In the genomic region with DNA sequence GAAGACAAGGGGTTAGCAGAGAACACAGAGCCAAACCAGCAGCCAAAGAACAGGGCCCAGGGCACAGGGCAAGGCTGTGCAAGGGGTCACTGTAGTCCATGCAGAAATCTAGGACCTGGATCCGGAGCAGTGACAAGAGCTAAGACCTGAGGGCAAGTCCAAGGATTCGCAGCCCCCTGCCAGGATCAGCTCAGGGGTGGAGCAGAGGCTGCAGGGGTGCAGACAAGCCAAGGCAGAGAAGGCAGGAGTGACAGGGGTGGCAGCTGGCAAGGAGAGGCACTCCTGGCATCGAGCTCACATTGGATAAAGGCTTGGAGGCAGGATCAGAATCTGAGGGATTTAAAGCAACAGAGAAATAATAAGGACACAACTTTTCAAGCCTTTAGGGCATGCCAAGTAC, we compare ENCODE assay signal across 24 cellular contexts.
DNase-seq lines count a peak whose midpoint lies in the region; ATAC-seq and TF ChIP-seq lines count a peak whose summit lies in the region.
"Had no signal": no experiment of that assay in that cellular context is flagged by ENCODE, and none has a peak within 500 bp of the region (broad histone marks: within the 10 kb centered on the region; RNA-seq: fewer than 3 reads in every experiment).

No MANE protein-coding gene starts in this region.

- POLR2A ChIA-PET in MCF 10A (lab: Yijun Ruan, JAX) (interaction anchor here (0.7 to 1.3 kb wide), 3 partner anchors 11 to 364 kb away, joined by 3 read pairs; partner anchors contain the start of gene CACUL1), Panc1 (lab: Charles Lee) (no interaction called here)

- H2AFZ ChIP-seq in mammary epithelial cell (ENCODE audit: low read depth, low read length) = peak overlapping the region; percentile 4

- H3K4me1 ChIP-seq in mammary epithelial cell (ENCODE audit: insufficient read depth, low read length) (peaks cover 18% of the 10 kb centered on the region), Panc1 (ENCODE audit: control insufficient read depth, insufficient read depth, low read length) (peaks cover 12% of the 10 kb centered on the region)

- H3K4me3 Mint-ChIP-seq in MCF 10A (ENCODE audit: unreplicated experiment) = no peak overlapping the region
- H3K4me3 Mint-ChIP-seq in stimulated activated effector memory CD8-positive, alpha-beta T cell treated with anti-CD3 and anti-CD28 coated beads, Interleukin-12 subunit alpha, Interleukin-12 subunit beta, amount 100 ng/mL, for 72 hours = no peak overlapping the region
- H3K4me3 Mint-ChIP-seq in activated T-cell treated with anti-CD3 and anti-CD28 coated beads, Interleukin-2, amount 50 U/mL, for 4 hours = no peak overlapping the region
- no peak overlapping the region for H3K4me3 Mint-ChIP-seq in stimulated activated memory B cell treated with anti-CD40 and anti-IgM and Interleukin-4, amounts not matched to agents 10 μg/mL and 1 μg/mL and 100 μg/mL, for 72 hours
- H3K4me3 Mint-ChIP-seq: activated naive CD4-positive, alpha-beta T cell treated with anti-CD3 and anti-CD28 coated beads, Interleukin-2, amount 50 U/mL, for 24 hours; dendritic cell treated with granulocyte-macrophage colony-stimulating factor and Interleukin-4, amounts not matched to agents 40 ng/mL and 50 ng/mL, for 4 days; memory B cell; T-cell had no signal

- in situ Hi-C loops in mammary epithelial cell (cut with MboI; ENCODE audit: low sequenced_read_pairs in 2 of 2) (no loop called here), Panc1 (cut with HindIII; ENCODE audit: low pct_unique_long_range_greater_than_20kb, low sequenced_read_pairs) (no loop called here), brain microvascular endothelial cell (cut with HindIII; ENCODE audit: low pct_ligation_motif_present, low sequenced_read_pairs) (no loop called here)

- BruUV-seq in mammary epithelial cell (replicated peaks; lab: Mats Ljungman, UMichigan) = no TSS peak
- BruUV-seq in MCF 10A (replicated peaks; lab: Mats Ljungman, UMichigan) = no TSS peak
- BruUV-seq in Panc1 (replicated peaks; lab: Mats Ljungman, UMichigan) = no TSS peak

- no peak overlapping the region for H3K4me2 ChIP-seq in mammary epithelial cell (ENCODE audit: insufficient read depth, low read depth, low read length)
- H3K4me2 ChIP-seq: smooth muscle cell had no signal

- H3K27ac Mint-ChIP-seq in MCF 10A (ENCODE audit: low read depth, unreplicated experiment) = no peak overlapping the region
- no peak overlapping the region for H3K27ac Mint-ChIP-seq in stimulated activated effector memory CD8-positive, alpha-beta T cell treated with anti-CD3 and anti-CD28 coated beads, Interleukin-12 subunit alpha, Interleukin-12 subunit beta, amount 100 ng/mL, for 72 hours
- H3K27ac Mint-ChIP-seq in stimulated activated memory B cell treated with anti-CD40 and anti-IgM and Interleukin-4, amounts not matched to agents 10 μg/mL and 1 μg/mL and 100 μg/mL, for 72 hours = no peak overlapping the region
- H3K27ac Mint-ChIP-seq: dendritic cell treated with granulocyte-macrophage colony-stimulating factor and Interleukin-4, amounts not matched to agents 40 ng/mL and 50 ng/mL, for 4 days; memory B cell; T-cell had no signal

- H3K27ac ChIP-seq in mammary epithelial cell (ENCODE audit: insufficient read depth, low read depth, low read length) (no peak overlapping the region), Panc1 (ENCODE audit: low read length) (no peak overlapping the region), brain microvascular endothelial cell (no peak overlapping the region)
- H3K27ac ChIP-seq: thoracic aorta had no signal

- H4K20me1 ChIP-seq in mammary epithelial cell (ENCODE audit: insufficient read depth, low read length) = no peaks in the 10 kb centered on the region

- dilution Hi-C loops in mammary epithelial cell (cut with HindIII; ENCODE audit: low sequenced_read_pairs) = no loop called here

- no peaks in the 10 kb centered on the region for H3K27me3 Mint-ChIP-seq in MCF 10A (ENCODE audit: insufficient read depth, unreplicated experiment)
- H3K27me3 Mint-ChIP-seq in activated T-cell treated with anti-CD3 and anti-CD28 coated beads, Interleukin-2, amount 50 U/mL, for 4 hours (ENCODE audit: low read depth) = peaks cover 16% of the 10 kb centered on the region
- peaks cover 50% of the 10 kb centered on the region for H3K27me3 Mint-ChIP-seq in stimulated activated memory B cell treated with anti-CD40 and anti-IgM and Interleukin-4, amounts not matched to agents 10 μg/mL and 1 μg/mL and 100 μg/mL, for 72 hours

- intact Hi-C loops in mammary epithelial cell (cut with micrococcal nuclease) (no loop called here), MCF 10A (cut with micrococcal nuclease) (no loop called here), Panc1 (cut with micrococcal nuclease; ENCODE audit: unreplicated experiment) (no loop called here)

- DNase-seq in mammary epithelial cell = no peak
- DNase-seq in MCF 10A (ENCODE audit: unreplicated experiment) = no peak
- no peak for DNase-seq in Panc1 (ENCODE audit: low read depth, low spot score)
- DNase-seq in islet precursor cell = peak; percentile 47
- DNase-seq in stimulated activated effector memory CD8-positive, alpha-beta T cell treated with anti-CD3 and anti-CD28 coated beads, Interleukin-12 subunit alpha, Interleukin-12 subunit beta, amount 100 ng/mL, for 72 hours (ENCODE audit: low spot score in 2 of 2) = no peak
- DNase-seq in activated T-cell treated with anti-CD3 and anti-CD28 coated beads, Interleukin-2, amount 50 U/mL, for 4 hours = no peak
- DNase-seq in brain microvascular endothelial cell = no peak
- DNase-seq: Calu3; caudate nucleus; kidney glomerular epithelial cell; NCI-H1092 treated with DMSO at 0.1 percent for 48 hours; NCI-H2081; NK-92 treated with Interleukin-12 subunit alpha and Interleukin-12 subunit beta, amount 100 ng/mL, for 24 hours; nucleus accumbens; stimulated activated CD4-positive, alpha-beta T cell treated with anti-CD3 and anti-CD28 coated beads, Interleukin-2, amount 100 ng/mL, for 48 hours; stimulated activated naive CD4-positive, alpha-beta T cell; T-cell had no signal

- H3K9me3 ChIP-seq in mammary epithelial cell (replicated peaks; ENCODE audit: insufficient read depth, low read length) = no peaks in the 10 kb centered on the region
- H3K9me3 ChIP-seq in Panc1 (ENCODE audit: control insufficient read depth, insufficient read depth, low read depth, low read length) = no peaks in the 10 kb centered on the region
- H3K9me3 ChIP-seq: SJCRH30, thoracic aorta had no signal

- peaks cover 11% of the 10 kb centered on the region for H3K4me1 Mint-ChIP-seq in MCF 10A (ENCODE audit: insufficient read depth, unreplicated experiment)
- no peaks in the 10 kb centered on the region for H3K4me1 Mint-ChIP-seq in stimulated activated effector memory CD8-positive, alpha-beta T cell treated with anti-CD3 and anti-CD28 coated beads, Interleukin-12 subunit alpha, Interleukin-12 subunit beta, amount 100 ng/mL, for 72 hours
- no peaks in the 10 kb centered on the region for H3K4me1 Mint-ChIP-seq in activated T-cell treated with anti-CD3 and anti-CD28 coated beads, Interleukin-2, amount 50 U/mL, for 4 hours (ENCODE audit: low read depth)
- H3K4me1 Mint-ChIP-seq in stimulated activated memory B cell treated with anti-CD40 and anti-IgM and Interleukin-4, amounts not matched to agents 10 μg/mL and 1 μg/mL and 100 μg/mL, for 72 hours = no peaks in the 10 kb centered on the region
- H3K4me1 Mint-ChIP-seq: activated naive CD4-positive, alpha-beta T cell treated with anti-CD3 and anti-CD28 coated beads, Interleukin-2, amount 50 U/mL, for 24 hours; T-cell had no signal

- H3K27me3 ChIP-seq in mammary epithelial cell (ENCODE audit: insufficient read depth, low read length) (no peaks in the 10 kb centered on the region), Panc1 (ENCODE audit: control insufficient read depth, insufficient read depth, low read length) (no peaks in the 10 kb centered on the region), brain microvascular endothelial cell (replicated peaks) (no peaks in the 10 kb centered on the region)
- H3K27me3 ChIP-seq: SJCRH30 had no signal

- TF ChIP-seq CTCF in mammary epithelial cell (conservative IDR thresholded peaks at IDR 0.05 in 1 of 2, IDR thresholded peaks at IDR 0.05 in 1 of 2; ENCODE audit: extremely low read depth in 1 of 2, insufficient read depth in 1 of 2, low read depth in 1 of 2, low read length in 2 of 2) = no peak
- no peak for TF ChIP-seq CTCF in MCF 10A (IDR thresholded peaks at IDR 0.05; ENCODE audit: unreplicated experiment)
- no peak for TF ChIP-seq CTCF in Panc1 (IDR thresholded peaks at IDR 0.05)
- no peak for TF ChIP-seq CTCF in brain microvascular endothelial cell (IDR thresholded peaks at IDR 0.05; ENCODE audit: low read depth, low read length, missing control alignments)

- H3K36me3 Mint-ChIP-seq in MCF 10A (ENCODE audit: insufficient read depth, unreplicated experiment) = no peaks in the 10 kb centered on the region
- no peaks in the 10 kb centered on the region for H3K36me3 Mint-ChIP-seq in stimulated activated effector memory CD8-positive, alpha-beta T cell treated with anti-CD3 and anti-CD28 coated beads, Interleukin-12 subunit alpha, Interleukin-12 subunit beta, amount 100 ng/mL, for 72 hours
- H3K36me3 Mint-ChIP-seq in activated T-cell treated with anti-CD3 and anti-CD28 coated beads, Interleukin-2, amount 50 U/mL, for 4 hours (ENCODE audit: insufficient read depth) = no peaks in the 10 kb centered on the region
- no peaks in the 10 kb centered on the region for H3K36me3 Mint-ChIP-seq in stimulated activated memory B cell treated with anti-CD40 and anti-IgM and Interleukin-4, amounts not matched to agents 10 μg/mL and 1 μg/mL and 100 μg/mL, for 72 hours
- H3K36me3 Mint-ChIP-seq: activated naive CD4-positive, alpha-beta T cell treated with anti-CD3 and anti-CD28 coated beads, Interleukin-2, amount 50 U/mL, for 24 hours; memory B cell; T-cell had no signal

- CTCF ChIA-PET in mammary epithelial cell (lab: Charles Lee; ENCODE audit: low non-redundant PET) = no interaction called here
- CTCF ChIA-PET in MCF 10A (lab: Yijun Ruan, JAX) = no interaction called here
- CTCF ChIA-PET in Panc1 (lab: Charles Lee) = no interaction called here

- no peaks in the 10 kb centered on the region for H3K79me2 ChIP-seq in mammary epithelial cell (ENCODE audit: insufficient read depth, low read length)

- H3K36me3 ChIP-seq in mammary epithelial cell (ENCODE audit: insufficient read depth, low read length) (no peaks in the 10 kb centered on the region), Panc1 (ENCODE audit: control insufficient read depth, insufficient read depth, low read length) (no peaks in the 10 kb centered on the region), brain microvascular endothelial cell (replicated peaks) (no peaks in the 10 kb centered on the region)
- H3K36me3 ChIP-seq: SJCRH30, thoracic aorta had no signal

- no peak overlapping the region for H3K4me3 ChIP-seq in mammary epithelial cell (replicated peaks in 1 of 3; ENCODE audit: insufficient read depth in 1 of 3, low read depth in 2 of 3, low read length in 3 of 3)
- no peak overlapping the region for H3K4me3 ChIP-seq in Panc1 (ENCODE audit: low read depth in 2 of 2, low read length in 2 of 2)
- no peak overlapping the region for H3K4me3 ChIP-seq in brain microvascular endothelial cell (ENCODE audit: low read depth, low read length)
- H3K4me3 ChIP-seq: SJCRH30, smooth muscle cell, thoracic aorta had no signal

- WGBS in mammary epithelial cell (ENCODE audit: low coverage, missing lambda C conversion rate) = 15% methylated on average over 2 of the region's 3 CpGs

- no peaks in the 10 kb centered on the region for H3K9me3 Mint-ChIP-seq in MCF 10A (ENCODE audit: unreplicated experiment)
- no peaks in the 10 kb centered on the region for H3K9me3 Mint-ChIP-seq in stimulated activated effector memory CD8-positive, alpha-beta T cell treated with anti-CD3 and anti-CD28 coated beads, Interleukin-12 subunit alpha, Interleukin-12 subunit beta, amount 100 ng/mL, for 72 hours
- no peaks in the 10 kb centered on the region for H3K9me3 Mint-ChIP-seq in activated T-cell treated with anti-CD3 and anti-CD28 coated beads, Interleukin-2, amount 50 U/mL, for 4 hours
- H3K9me3 Mint-ChIP-seq in stimulated activated memory B cell treated with anti-CD40 and anti-IgM and Interleukin-4, amounts not matched to agents 10 μg/mL and 1 μg/mL and 100 μg/mL, for 72 hours = no peaks in the 10 kb centered on the region
- H3K9me3 Mint-ChIP-seq: activated naive CD4-positive, alpha-beta T cell treated with anti-CD3 and anti-CD28 coated beads, Interleukin-2, amount 50 U/mL, for 24 hours; memory B cell; T-cell had no signal

- H3K9ac ChIP-seq in mammary epithelial cell (ENCODE audit: insufficient read depth, low read length) = no peak overlapping the region

- peak; percentile 31; the same call in 1 of the 2 replicates for ATAC-seq in Panc1
- peak; percentile 27 for ATAC-seq in stimulated activated effector memory CD8-positive, alpha-beta T cell treated with anti-CD3 and anti-CD28 coated beads, Interleukin-12 subunit alpha, Interleukin-12 subunit beta, amount 100 ng/mL, for 72 hours
- ATAC-seq in activated T-cell treated with anti-CD3 and anti-CD28 coated beads, Interleukin-2, amount 50 U/mL, for 4 hours = no peak
- ATAC-seq in stimulated activated memory B cell treated with anti-CD40 and anti-IgM and Interleukin-4, amounts not matched to agents 10 μg/mL and 1 μg/mL and 100 μg/mL, for 72 hours = no peak
- ATAC-seq: T-cell had no signal

Comparison
In these comparisons a context has a peak if more than half of its experiments do, and no peak if none do; other contexts are left out.
1. ATAC-seq: peak in Panc1 (single experiment) and stimulated activated effector memory CD8-positive, alpha-beta T cell treated with anti-CD3 and anti-CD28 coated beads, Interleukin-12 subunit alpha, Interleukin-12 subunit beta, amount 100 ng/mL, for 72 hours (single experiment); none in activated T-cell treated with anti-CD3 and anti-CD28 coated beads, Interleukin-2, amount 50 U/mL, for 4 hours (0 of 2) and stimulated activated memory B cell treated with anti-CD40 and anti-IgM and Interleukin-4, amounts not matched to agents 10 μg/mL and 1 μg/mL and 100 μg/mL, for 72 hours (single experiment).